Comparison of ENCODE assay signal across 19 cellular contexts in the genomic region with DNA sequence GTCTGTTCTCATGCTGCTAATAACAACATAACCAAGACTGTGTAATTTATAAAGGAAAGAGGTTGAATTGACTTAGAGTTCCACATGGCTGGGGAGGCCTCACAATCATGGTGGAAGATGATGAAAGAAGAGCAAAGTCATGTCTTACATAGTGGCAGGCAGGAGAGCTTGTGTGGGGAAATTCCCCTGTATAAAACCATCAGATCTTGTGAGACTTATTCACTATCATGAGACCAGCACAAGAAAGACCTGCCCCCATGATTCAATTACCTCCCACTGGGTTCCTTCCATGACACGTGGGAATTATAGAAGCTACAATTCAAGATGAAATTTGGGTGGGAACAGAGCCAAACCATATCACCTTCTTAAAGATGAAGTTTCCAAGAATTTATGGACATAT. TPM values are rescaled to one million over a fixed set of nuclear protein-coding genes. Genes with fewer than 3 reads are reported as not detected.
DNase-seq lines count a peak whose midpoint lies in the region; ATAC-seq and TF ChIP-seq lines count a peak whose summit lies in the region.
"Had no signal": no experiment of that assay in that cellular context is flagged by ENCODE, and none has a peak within 500 bp of the region (broad histone marks: within the 10 kb centered on the region; RNA-seq: fewer than 3 reads in every experiment).

No MANE protein-coding gene starts in this region.

- peaks cover 9% of the 10 kb centered on the region for H3K36me3 Mint-ChIP-seq in activated CD8-positive, alpha-beta T cell treated with anti-CD3 and anti-CD28 coated beads for 36 hours (ENCODE audit: low read depth)

- H3K4me3 Mint-ChIP-seq in activated CD8-positive, alpha-beta T cell treated with anti-CD3 and anti-CD28 coated beads for 36 hours: no peak overlapping the region

- H3K4me1 Mint-ChIP-seq in activated CD8-positive, alpha-beta T cell treated with anti-CD3 and anti-CD28 coated beads for 36 hours (ENCODE audit: low read depth): peaks cover 15% of the 10 kb centered on the region

- no peak overlapping the region for H3K4me3 ChIP-seq in tibial nerve
- no peak overlapping the region for H3K4me3 ChIP-seq in Peyer's patch
- H3K4me3 ChIP-seq: A549; BLaER1 treated with 17β-estradiol and CSF1 and Interleukin-3, amounts not matched to agents 10 nM and 100 nM had no signal

- no peaks in the 10 kb centered on the region for H3K27me3 Mint-ChIP-seq in activated CD8-positive, alpha-beta T cell treated with anti-CD3 and anti-CD28 coated beads for 36 hours

- no peak for TF ChIP-seq CTCF in activated CD8-positive, alpha-beta T cell treated with anti-CD3 and anti-CD28 coated beads for 36 hours (IDR thresholded peaks at IDR 0.05)
- TF ChIP-seq CTCF in foreskin keratinocyte (conservative IDR thresholded peaks at IDR 0.05): no peak
- TF ChIP-seq CTCF in tibial nerve (IDR thresholded peaks at IDR 0.05): no peak
- TF ChIP-seq CTCF in Peyer's patch (IDR thresholded peaks at IDR 0.05): no peak

- peak; percentile 76 for ATAC-seq in activated CD8-positive, alpha-beta T cell treated with anti-CD3 and anti-CD28 coated beads for 36 hours
- ATAC-seq in foreskin keratinocyte: peak; percentile 26
- ATAC-seq: A549 had no signal

- CTCF ChIA-PET in activated CD8-positive, alpha-beta T cell treated with anti-CD3 and anti-CD28 coated beads for 36 hours (lab: Charles Lee): interaction anchor here (0.8 to 1.8 kb wide), 4 partner anchors 19 to 307 kb away, joined by 3 read pairs; no protein-coding TSS in a partner anchor

- WGBS in tibial nerve, 2 donors: 50 to 63% methylated on average over 1 of the region's 1 CpG

- intact Hi-C loops in activated CD8-positive, alpha-beta T cell treated with anti-CD3 and anti-CD28 coated beads for 36 hours (cut with micrococcal nuclease): no loop called here

- no peaks in the 10 kb centered on the region for H3K27me3 ChIP-seq in foreskin keratinocyte
- no peaks in the 10 kb centered on the region for H3K27me3 ChIP-seq in tibial nerve
- no peaks in the 10 kb centered on the region for H3K27me3 ChIP-seq in Peyer's patch
- H3K27me3 ChIP-seq: BLaER1 treated with 17β-estradiol and CSF1 and Interleukin-3, amounts not matched to agents 10 nM and 100 nM had no signal

- TF ChIP-seq EP300 in tibial nerve (IDR thresholded peaks at IDR 0.05): no peak

- peaks cover 8% of the 10 kb centered on the region for H3K4me1 ChIP-seq in foreskin keratinocyte
- H3K4me1 ChIP-seq in tibial nerve: no peaks in the 10 kb centered on the region
- no peaks in the 10 kb centered on the region for H3K4me1 ChIP-seq in Peyer's patch
- H3K4me1 ChIP-seq: A549 had no signal

- peak overlapping the region; percentile 17 for H3K27ac Mint-ChIP-seq in activated CD8-positive, alpha-beta T cell treated with anti-CD3 and anti-CD28 coated beads for 36 hours

- peak; percentile 43 for DNase-seq in activated CD8-positive, alpha-beta memory T cell treated with anti-CD3 and anti-CD28 coated beads for 24 hours
- no peak for DNase-seq in activated CD8-positive, alpha-beta memory T cell treated with anti-CD3 and anti-CD28 coated beads, Interleukin-2, amount 50 U/mL, for 48 hours
- DNase-seq in A172 (ENCODE audit: low spot score) (peak; percentile 59), foreskin keratinocyte (no peak), tibial nerve (ENCODE audit: low spot score in 2 of 2) (no peak), Peyer's patch (no peak), GM03348 (ENCODE audit: low spot score) (no peak)
- peak; percentile 10 for DNase-seq in activated CD8-positive, alpha-beta T cell treated with anti-CD3 and anti-CD28 coated beads for 36 hours
- DNase-seq: DMS 273 treated with DMSO at 0.1 percent for 48 hours, GDM1, HCEC 1CT, KBM-7, NCI-H1436 treated with DMSO at 0.1 percent for 48 hours, NCI-H2081, NCI-H748 treated with DMSO at 0.1 percent for 48 hours, OCI-M1 had no signal

- peaks cover 22% of the 10 kb centered on the region for H3K9me3 Mint-ChIP-seq in activated CD8-positive, alpha-beta T cell treated with anti-CD3 and anti-CD28 coated beads for 36 hours

- H3K27ac ChIP-seq in foreskin keratinocyte (no peak overlapping the region), tibial nerve (no peak overlapping the region), Peyer's patch (no peak overlapping the region)
- H3K27ac ChIP-seq: A549; BLaER1 treated with 17β-estradiol and CSF1 and Interleukin-3, amounts not matched to agents 10 nM and 100 nM had no signal

- H3K9me3 ChIP-seq in tibial nerve (peaks cover 0 to 16% (median 0%) of the 10 kb centered on the region in 4 donors), Peyer's patch (peaks cover 0 to 9% (median 0%) of the 10 kb centered on the region in 4 donors)

- TF ChIP-seq POLR2A in tibial nerve (IDR thresholded peaks at IDR 0.05) (no peak), Peyer's patch (IDR thresholded peaks at IDR 0.05) (no peak)

- H3K36me3 ChIP-seq in tibial nerve: no peaks in the 10 kb centered on the region
- H3K36me3 ChIP-seq in Peyer's patch: no peaks in the 10 kb centered on the region

- POLR2A ChIA-PET in activated CD8-positive, alpha-beta T cell treated with anti-CD3 and anti-CD28 coated beads for 36 hours (lab: Charles Lee): no interaction called here

RNA-seq across cellular contexts. Expression of a gene that starts 2.5 kb away (rescaled TPM):
- not detected in 2 replicates for total RNA-seq in A172 (2014; rRNA removed; shearing (Covaris generic))
- total RNA-seq in activated CD8-positive, alpha-beta T cell treated with anti-CD3 and anti-CD28 coated beads for 36 hours: not detected
- 0.67 and 0.88 TPM in 2 replicates for total RNA-seq in foreskin keratinocyte
- polyA plus RNA-seq in foreskin keratinocyte: 0.50 and 0.60 TPM in 2 replicates
- not detected for total RNA-seq in tibial nerve
- not detected for total RNA-seq in Peyer's patch
- total RNA-seq: NCI-H460 had no signal
- polyA plus RNA-seq: A549 had no signal

RNA-seq across cellular contexts. Expression of a gene that starts 3.8 kb away (rescaled TPM):
- total RNA-seq in A172 (2014; rRNA removed; shearing (Covaris generic)): 0.19 TPM in 1 of 2 replicates, not detected in the other
- total RNA-seq in activated CD8-positive, alpha-beta T cell treated with anti-CD3 and anti-CD28 coated beads for 36 hours: not detected
- not detected in 2 replicates for total RNA-seq in foreskin keratinocyte
- polyA plus RNA-seq in foreskin keratinocyte: not detected in 2 replicates
- not detected for total RNA-seq in tibial nerve
- not detected for total RNA-seq in Peyer's patch
- total RNA-seq: NCI-H460 had no signal
- polyA plus RNA-seq: A549 had no signal

RNA-seq across cellular contexts. Expression of a gene that starts 11.3 kb away (rescaled TPM):
- not detected in 2 replicates for total RNA-seq in A172 (2014; rRNA removed; shearing (Covaris generic))
- not detected for total RNA-seq in activated CD8-positive, alpha-beta T cell treated with anti-CD3 and anti-CD28 coated beads for 36 hours
- total RNA-seq in foreskin keratinocyte (not detected in 2 replicates), tibial nerve (not detected), Peyer's patch (not detected)
- polyA plus RNA-seq in foreskin keratinocyte: 0.12 TPM in 1 of 2 replicates, not detected in the other
- total RNA-seq: NCI-H460 had no signal
- polyA plus RNA-seq: A549 had no signal

RNA-seq across cellular contexts. Expression of a gene that starts 51.2 kb away (rescaled TPM):
- not detected in 2 replicates for total RNA-seq in A172 (2014; rRNA removed; shearing (Covaris generic))
- total RNA-seq in activated CD8-positive, alpha-beta T cell treated with anti-CD3 and anti-CD28 coated beads for 36 hours: not detected
- total RNA-seq in foreskin keratinocyte (not detected in 2 replicates), tibial nerve (not detected), Peyer's patch (not detected)
- polyA plus RNA-seq in foreskin keratinocyte: not detected in 2 replicates
- total RNA-seq: NCI-H460 had no signal
- polyA plus RNA-seq: A549 had no signal

Comparison
In these comparisons a context has a peak if more than half of its experiments do, and no peak if none do; other contexts are left out.
1. DNase-seq: peak in activated CD8-positive, alpha-beta memory T cell treated with anti-CD3 and anti-CD28 coated beads for 24 hours (single experiment), A172 (single experiment) and activated CD8-positive, alpha-beta T cell treated with anti-CD3 and anti-CD28 coated beads for 36 hours (single experiment); none in activated CD8-positive, alpha-beta memory T cell treated with anti-CD3 and anti-CD28 coated beads, Interleukin-2, amount 50 U/mL, for 48 hours (single experiment), foreskin keratinocyte (0 of 2), tibial nerve (0 of 2), Peyer's patch (0 of 3) and GM03348 (single experiment).